Comparison of ENCODE assay signal across 27 cellular contexts in the genomic region with DNA sequence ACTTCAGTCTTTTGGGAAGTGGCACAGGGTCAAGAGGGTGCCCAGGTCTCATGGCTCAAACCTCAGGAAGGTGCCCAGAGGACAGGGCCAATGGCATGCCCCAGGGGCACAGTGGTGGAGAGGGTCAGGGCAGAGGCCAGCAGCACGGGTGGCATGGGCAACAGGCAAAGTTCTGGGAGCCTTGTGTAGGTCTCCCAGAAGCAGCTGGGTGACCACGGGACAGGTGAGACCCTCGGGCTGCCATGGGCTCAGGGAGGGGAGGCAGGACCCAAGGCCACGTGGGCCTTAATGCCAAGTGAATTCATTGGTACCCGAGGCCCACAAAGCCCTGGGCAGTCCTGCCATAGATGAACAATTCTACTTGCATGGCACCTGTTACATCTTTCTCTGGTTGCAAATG.
"Had no signal": no experiment of that assay in that cellular context is flagged by ENCODE, and none has a peak within 500 bp of the region (broad histone marks: within the 10 kb centered on the region; RNA-seq: fewer than 3 reads in every experiment).

No MANE protein-coding gene starts in this region.

- FAIRE-seq: endometrium, frontal cortex, keratinocyte had no signal

- H3K9me3 Mint-ChIP-seq: immature natural killer cell; memory B cell; nephron; neural progenitor cell; stimulated activated memory B cell treated with anti-CD40 and anti-IgM and Interleukin-4, amounts not matched to agents 10 μg/mL and 1 μg/mL and 100 μg/mL, for 72 hours; type B pancreatic cell had no signal

- H3K36me3 Mint-ChIP-seq: immature natural killer cell; memory B cell; neural progenitor cell; stimulated activated memory B cell treated with anti-CD40 and anti-IgM and Interleukin-4, amounts not matched to agents 10 μg/mL and 1 μg/mL and 100 μg/mL, for 72 hours; type B pancreatic cell had no signal

- H2AFZ ChIP-seq: neural progenitor cell had no signal

- H3K27me3 Mint-ChIP-seq: type B pancreatic cell had no signal

- H3K27ac ChIP-seq: colonic mucosa, neural progenitor cell, ovary, psoas muscle, skin epidermis, spleen, testis, tibial artery had no signal

- H3K4me2 ChIP-seq: neural progenitor cell had no signal

- H3K9ac ChIP-seq: neural progenitor cell had no signal

- H3K27ac Mint-ChIP-seq: immature natural killer cell; memory B cell; neural progenitor cell; stimulated activated memory B cell treated with anti-CD40 and anti-IgM and Interleukin-4, amounts not matched to agents 10 μg/mL and 1 μg/mL and 100 μg/mL, for 72 hours; type B pancreatic cell had no signal

- DNase-seq: colonic mucosa; dermis blood vessel endothelial cell; effector memory CD4-positive, alpha-beta T cell; erythroblast; hypothalamus; immature natural killer cell; left ventricle myocardium superior; nucleus accumbens; ovary; psoas muscle; right cardiac atrium; spleen; stimulated activated CD4-positive, alpha-beta T cell treated with anti-CD3 and anti-CD28 coated beads, Interleukin-4, amount 100 ng/mL, for 4 hours; stimulated activated naive CD8-positive, alpha-beta T cell treated with anti-CD3 and anti-CD28 coated beads, Interleukin-15, Interleukin-2, amounts not matched to agents 100 U/mL and 50 U/mL, for 24 hours; substantia nigra; testis; tibial artery had no signal

- H3K4me1 Mint-ChIP-seq: immature natural killer cell; stimulated activated memory B cell treated with anti-CD40 and anti-IgM and Interleukin-4, amounts not matched to agents 10 μg/mL and 1 μg/mL and 100 μg/mL, for 72 hours had no signal

- H3K36me3 ChIP-seq: colonic mucosa, neural progenitor cell, ovary, spleen, tibial artery had no signal

- ATAC-seq: left ventricle myocardium superior; psoas muscle; stimulated activated memory B cell treated with anti-CD40 and anti-IgM and Interleukin-4, amounts not matched to agents 10 μg/mL and 1 μg/mL and 100 μg/mL, for 72 hours; stimulated activated naive CD8-positive, alpha-beta T cell treated with anti-CD3 and anti-CD28 coated beads, Interleukin-15, Interleukin-2, amounts not matched to agents 100 U/mL and 50 U/mL, for 24 hours had no signal

- H3K4me1 ChIP-seq: colonic mucosa, neural progenitor cell, psoas muscle, testis, tibial artery had no signal

- H3K27me3 ChIP-seq: colonic mucosa, neural progenitor cell, ovary, testis had no signal

- H3K9me3 ChIP-seq: colonic mucosa, ovary, psoas muscle, spleen, testis, tibial artery had no signal

- H3K4me3 ChIP-seq: colonic mucosa, lung, neural progenitor cell, ovary, psoas muscle, skin epidermis, spleen, testis, tibial artery had no signal

- H3K4me3 Mint-ChIP-seq: immature natural killer cell; memory B cell; nephron; neural progenitor cell; stimulated activated memory B cell treated with anti-CD40 and anti-IgM and Interleukin-4, amounts not matched to agents 10 μg/mL and 1 μg/mL and 100 μg/mL, for 72 hours; type B pancreatic cell had no signal
